In genomic region chr9:20623748-20624124, GRCh38 we compare ENCODE assay signal across 8 cellular contexts. TPM values are rescaled to one million over a fixed set of nuclear protein-coding genes. Genes with fewer than 3 reads are reported as not detected.
DNase-seq lines count a peak whose midpoint lies in the region; ATAC-seq and TF ChIP-seq lines count a peak whose summit lies in the region.

No MANE protein-coding gene starts in this region.

- no peak for ATAC-seq in HG03354 (IDR thresholded peaks at IDR 0.05; ENCODE audit: poor library complexity, severe bottlenecking, unreplicated experiment)
- no peak for ATAC-seq in HG03045 (IDR thresholded peaks at IDR 0.05; ENCODE audit: unreplicated experiment)

- TF ChIP-seq CTCF in parathyroid adenoma (IDR thresholded peaks at IDR 0.05) = no peak

- H3K4me1 ChIP-seq in endocrine pancreas (ENCODE audit: control insufficient read depth, insufficient read depth, low read length) (peaks cover 5% of the 10 kb centered on the region), parathyroid adenoma (no peaks in the 10 kb centered on the region)

- peak overlapping the region; percentile 81 for H2AFZ ChIP-seq in parathyroid adenoma

- DNase-seq in Daoy (ENCODE audit: low read depth) (peak; percentile 1), NCI-H345 (lab: John Stamatoyannopoulos, UW) (peak; percentile 28), NCI-H510A treated with DMSO at 0.1 percent for 48 hours (lab: John Stamatoyannopoulos, UW) (no peak), mesenteric fat pad (ENCODE audit: low spot score) (no peak)

- no peak overlapping the region for H3K27ac ChIP-seq in parathyroid adenoma

- H3K9me3 ChIP-seq in endocrine pancreas (ENCODE audit: control insufficient read depth, low read length) (no peaks in the 10 kb centered on the region), parathyroid adenoma (ENCODE audit: control insufficient read depth, low read length) (no peaks in the 10 kb centered on the region)

- H3K27me3 ChIP-seq in endocrine pancreas (ENCODE audit: control insufficient read depth, insufficient read depth, low read length) (no peaks in the 10 kb centered on the region), parathyroid adenoma (ENCODE audit: control insufficient read depth, insufficient read depth, low read length) (no peaks in the 10 kb centered on the region)

- H3K9ac ChIP-seq in endocrine pancreas (ENCODE audit: control insufficient read depth, insufficient read depth, low read length) (peak overlapping the region; percentile 0), parathyroid adenoma (no peak overlapping the region)

- H3K36me3 ChIP-seq in endocrine pancreas (ENCODE audit: control insufficient read depth, insufficient read depth, low read length) (no peaks in the 10 kb centered on the region), parathyroid adenoma (ENCODE audit: control insufficient read depth, insufficient read depth, low read length) (no peaks in the 10 kb centered on the region)

- H3K4me3 ChIP-seq in endocrine pancreas (ENCODE audit: control insufficient read depth, insufficient read depth, low read length) = peak overlapping the region; percentile 81
- peak overlapping the region; percentile 89 for H3K4me3 ChIP-seq in parathyroid adenoma (ENCODE audit: low read depth, low read length)

- peak overlapping the region; percentile 95 for H3K4me2 ChIP-seq in parathyroid adenoma (ENCODE audit: low read length)

- no peaks in the 10 kb centered on the region for H3K79me2 ChIP-seq in parathyroid adenoma

RNA-seq across cellular contexts. Expression of gene MLLT3, which starts 1.4 kb away (rescaled TPM):
- total RNA-seq in Daoy (2014; rRNA removed; shearing (Covaris generic)) = 2.1 and 3.8 TPM in 2 replicates
- total RNA-seq in mesenteric fat pad = 9.9 TPM

Comparison
In these comparisons a context has a peak if more than half of its experiments do, and no peak if none do; other contexts are left out.
1. DNase-seq: peak in Daoy (single experiment) and NCI-H345 (single experiment); none in NCI-H510A treated with DMSO at 0.1 percent for 48 hours (single experiment) and mesenteric fat pad (single experiment).